In genomic region chr5:178223828-178224335, GRCh38 we compare ENCODE assay signal across 17 cellular contexts. TPM values are rescaled to one million over a fixed set of nuclear protein-coding genes. Genes with fewer than 3 reads are reported as not detected.
A peak's percentile ranks its signal among the peaks of the same experiment; 100 is the strongest.
DNase-seq lines count a peak whose midpoint lies in the region; ATAC-seq and TF ChIP-seq lines count a peak whose summit lies in the region.
"Had no signal": no experiment of that assay in that cellular context is flagged by ENCODE, and none has a peak within 500 bp of the region (broad histone marks: within the 10 kb centered on the region; RNA-seq: fewer than 3 reads in every experiment).

No MANE protein-coding gene starts in this region.

- no peak overlapping the region for H3K4me3 ChIP-seq in DND-41 (ENCODE audit: low read depth in 1 of 2, low read length in 2 of 2)
- no peak overlapping the region for H3K4me3 ChIP-seq in HUES48 (ENCODE audit: low read depth, low read length)
- H3K4me3 ChIP-seq: BLaER1 treated with 17β-estradiol and CSF1 and Interleukin-3, amounts not matched to agents 10 nM and 100 nM; sigmoid colon; SK-N-MC; stomach had no signal

- peaks cover 30% of the 10 kb centered on the region for H3K36me3 Mint-ChIP-seq in osteocyte (ENCODE audit: unreplicated experiment)
- H3K36me3 Mint-ChIP-seq in activated T-helper 17 cell treated with anti-CD3 and anti-CD28 coated beads, Interleukin-2, amount 50 U/mL, for 72 hours (ENCODE audit: low read depth), result peaks cover 93% of the 10 kb centered on the region

- no peak overlapping the region for H2AFZ ChIP-seq in DND-41 (ENCODE audit: low read depth, low read length)

- H3K27ac Mint-ChIP-seq in osteocyte (ENCODE audit: unreplicated experiment), result peak overlapping the region; percentile 60
- no peak overlapping the region for H3K27ac Mint-ChIP-seq in activated T-helper 17 cell treated with anti-CD3 and anti-CD28 coated beads, Interleukin-2, amount 50 U/mL, for 72 hours

- H3K36me3 ChIP-seq in DND-41 (ENCODE audit: insufficient read depth, low read length) (peaks cover 87% of the 10 kb centered on the region), HUES48 (ENCODE audit: control insufficient read depth, insufficient read depth, low read length) (peaks cover 53% of the 10 kb centered on the region)

- TF ChIP-seq CTCF in DND-41 (IDR thresholded peaks at IDR 0.05; ENCODE audit: borderline replicate concordance, extremely low read depth, low read length, poor library complexity, severe bottlenecking) (no peak), osteocyte (IDR thresholded peaks at IDR 0.05) (no peak)

- H3K9me3 Mint-ChIP-seq in osteocyte (ENCODE audit: unreplicated experiment), result peaks cover 9% of the 10 kb centered on the region
- no peaks in the 10 kb centered on the region for H3K9me3 Mint-ChIP-seq in activated T-helper 17 cell treated with anti-CD3 and anti-CD28 coated beads, Interleukin-2, amount 50 U/mL, for 72 hours

- H3K9me3 ChIP-seq in DND-41 (ENCODE audit: insufficient read depth, low read length, severe bottlenecking), result no peaks in the 10 kb centered on the region
- H3K9me3 ChIP-seq in HUES48 (ENCODE audit: control insufficient read depth, insufficient read depth, low read length), result no peaks in the 10 kb centered on the region
- H3K9me3 ChIP-seq: BLaER1 treated with 17β-estradiol and CSF1 and Interleukin-3, amounts not matched to agents 10 nM and 100 nM; sigmoid colon; stomach had no signal

- no peak overlapping the region for H3K9ac ChIP-seq in DND-41 (ENCODE audit: low read depth, low read length)
- H3K9ac ChIP-seq in HUES48 (ENCODE audit: low read depth, low read length), result no peak overlapping the region
- H3K9ac ChIP-seq: BLaER1 treated with 17β-estradiol and CSF1 and Interleukin-3, amounts not matched to agents 10 nM and 100 nM had no signal

- ATAC-seq in DND-41 (ENCODE audit: insufficient read depth, low read depth), result peak; percentile 25; the same call in 1 of the 3 replicates
- no peak for ATAC-seq in activated T-helper 17 cell treated with anti-CD3 and anti-CD28 coated beads, Interleukin-2, amount 50 U/mL, for 72 hours (replicated peaks)

- peaks cover 32% of the 10 kb centered on the region; the same call in 1 of the 2 replicates for H4K20me1 ChIP-seq in DND-41 (ENCODE audit: insufficient read depth, low read length)

- H3K4me3 Mint-ChIP-seq in osteocyte (ENCODE audit: unreplicated experiment), result no peak overlapping the region
- no peak overlapping the region for H3K4me3 Mint-ChIP-seq in activated T-helper 17 cell treated with anti-CD3 and anti-CD28 coated beads, Interleukin-2, amount 50 U/mL, for 72 hours

- no peak overlapping the region for H3K4me2 ChIP-seq in DND-41 (ENCODE audit: insufficient read depth, low read length)

- no peaks in the 10 kb centered on the region for H3K27me3 Mint-ChIP-seq in osteocyte (ENCODE audit: unreplicated experiment)
- no peaks in the 10 kb centered on the region for H3K27me3 Mint-ChIP-seq in activated T-helper 17 cell treated with anti-CD3 and anti-CD28 coated beads, Interleukin-2, amount 50 U/mL, for 72 hours

- no peaks in the 10 kb centered on the region for H3K4me1 ChIP-seq in DND-41 (ENCODE audit: insufficient read depth, low read length)
- H3K4me1 ChIP-seq in HUES48 (ENCODE audit: control insufficient read depth, insufficient read depth, low read length), result peaks cover 7% of the 10 kb centered on the region; the same call in 1 of the 2 replicates
- H3K4me1 ChIP-seq: sigmoid colon had no signal

- H3K27me3 ChIP-seq in DND-41 (ENCODE audit: insufficient read depth, low read length, poor library complexity) (no peaks in the 10 kb centered on the region), HUES48 (ENCODE audit: control insufficient read depth, insufficient read depth, low read length) (no peaks in the 10 kb centered on the region)
- H3K27me3 ChIP-seq: BLaER1 treated with 17β-estradiol and CSF1 and Interleukin-3, amounts not matched to agents 10 nM and 100 nM; sigmoid colon; stomach had no signal

- peaks cover 2% of the 10 kb centered on the region for H3K4me1 Mint-ChIP-seq in osteocyte (ENCODE audit: unreplicated experiment)
- peaks cover 23% of the 10 kb centered on the region for H3K4me1 Mint-ChIP-seq in activated T-helper 17 cell treated with anti-CD3 and anti-CD28 coated beads, Interleukin-2, amount 50 U/mL, for 72 hours

- H3K27ac ChIP-seq in DND-41 (ENCODE audit: low read length) (no peak overlapping the region), HUES48 (ENCODE audit: low read depth, low read length) (peak overlapping the region; percentile 1)
- H3K27ac ChIP-seq: BLaER1 treated with 17β-estradiol and CSF1 and Interleukin-3, amounts not matched to agents 10 nM and 100 nM; sigmoid colon; SK-N-MC; stomach had no signal

- H3K79me2 ChIP-seq in DND-41 (ENCODE audit: insufficient read depth, low read length), result peaks cover 10% of the 10 kb centered on the region; the same call in 1 of the 2 replicates

- no peak for DNase-seq in DND-41
- peak; percentile 45 for DNase-seq in iPS DF 19.7 (ENCODE audit: low read depth, low spot score)
- no peak for DNase-seq in osteocyte (ENCODE audit: extremely low spot score, unreplicated experiment)
- DNase-seq in GM19240 (ENCODE audit: insufficient read length, low spot score), result no peak
- no peak for DNase-seq in Ammon's horn (ENCODE audit: low spot score)
- no peak for DNase-seq in DMS53 (lab: John Stamatoyannopoulos, UW)
- DNase-seq: activated T-cell treated with anti-CD3 and anti-CD28 coated beads for 4 hours; effector CD8-positive, alpha-beta T cell; sigmoid colon; stimulated activated CD4-positive, alpha-beta T cell treated with anti-CD3 and anti-CD28 coated beads, Interleukin-4, amount 100 ng/mL, for 4 hours; stomach had no signal

RNA-seq across cellular contexts. Expression of gene PHYKPL, which starts 8.7 kb away (rescaled TPM):
- total RNA-seq in osteocyte, result 70.2 and 71.3 TPM in 2 replicates
- 100 to 1,000 TPM in 1 of 2 donors, 10 to 100 TPM in 1; 91.9 to 112 TPM for total RNA-seq in activated T-helper 17 cell treated with anti-CD3 and anti-CD28 coated beads, Interleukin-2, amount 50 U/mL, for 72 hours

RNA-seq across cellular contexts. Expression of gene HNRNPAB, which starts 19.5 kb away (rescaled TPM):
- total RNA-seq in osteocyte, result 128 and 131 TPM in 2 replicates
- 100 to 1,000 TPM; 154 to 390 TPM for total RNA-seq in activated T-helper 17 cell treated with anti-CD3 and anti-CD28 coated beads, Interleukin-2, amount 50 U/mL, for 72 hours

RNA-seq across cellular contexts. Expression of gene GMCL2, which starts 36.7 kb away (rescaled TPM):
- total RNA-seq in osteocyte, result not detected in 2 replicates
- not detected for total RNA-seq in activated T-helper 17 cell treated with anti-CD3 and anti-CD28 coated beads, Interleukin-2, amount 50 U/mL, for 72 hours
- total RNA-seq: fibroblast of villous mesenchyme, M059J, sigmoid colon, stomach had no signal
